1 cellular context compared by ENCODE assay signal in the genomic region with DNA sequence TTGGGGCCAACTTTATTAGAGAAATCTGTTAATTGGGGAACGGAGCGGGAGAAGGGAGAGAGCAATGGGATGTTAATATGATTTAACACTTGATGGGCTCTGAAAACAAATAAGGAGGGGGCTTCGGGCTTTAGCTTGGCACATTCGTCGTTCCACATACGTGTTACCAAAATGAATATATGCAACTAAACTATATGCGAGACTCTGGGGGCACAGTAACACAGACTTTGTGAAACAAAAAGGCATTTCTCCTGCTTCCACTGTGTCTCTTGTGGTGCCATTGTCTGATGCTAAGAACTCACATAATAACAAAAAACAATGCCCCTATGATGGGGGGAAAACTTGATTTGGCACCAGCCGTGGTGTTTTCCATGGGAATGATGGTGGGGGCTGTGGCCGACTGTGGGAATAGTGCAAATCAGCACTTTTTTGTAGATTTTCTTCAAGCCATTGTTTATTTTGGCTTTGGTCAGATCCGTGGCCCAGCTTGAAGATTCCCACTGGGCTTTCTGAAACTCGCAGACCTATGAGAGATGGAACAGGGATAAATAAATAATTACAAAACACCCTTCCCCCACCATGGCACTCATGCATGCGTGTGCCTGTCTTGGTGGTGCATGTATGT.
TF ChIP-seq lines count a peak whose summit lies in the region.

No MANE protein-coding gene starts in this region.

TF ChIP-seq in K562, 482 proteins besides CTCF, POLR2A, EP300 and RAD21:
- no peak for TF ChIP-seq NCOA1 (IDR thresholded peaks at IDR 0.05; ENCODE audit: low read depth)
- TF ChIP-seq C11orf30 (IDR thresholded peaks at IDR 0.05; ENCODE audit: low read depth): peak; percentile 53
- no peak for TF ChIP-seq CLOCK (CRISPR knock-in tag; IDR thresholded peaks at IDR 0.05; ENCODE audit: borderline replicate concordance)
- peak; percentile 53; the same call in 1 of the 2 replicates for TF ChIP-seq ZNF316 (IDR thresholded peaks at IDR 0.05)
